Comparison of ENCODE assay signal across 18 cellular contexts in genomic region chr6:52231411-52232127, GRCh38. TPM values are rescaled to one million over a fixed set of nuclear protein-coding genes. Genes with fewer than 3 reads are reported as not detected.
DNase-seq lines count a peak whose midpoint lies in the region; ATAC-seq, FAIRE-seq and TF ChIP-seq lines count a peak whose summit lies in the region.
"Had no signal": no experiment of that assay in that cellular context is flagged by ENCODE, and none has a peak within 500 bp of the region (broad histone marks: within the 10 kb centered on the region; RNA-seq: fewer than 3 reads in every experiment).

No MANE protein-coding gene starts in this region.

- H3K27me3 ChIP-seq in GM12878 (replicated peaks in 1 of 2; ENCODE audit: control insufficient read depth in 2 of 2, insufficient read depth in 2 of 2, low read length in 1 of 2), result no peaks in the 10 kb centered on the region; a peak in 1 of 4 replicates
- H3K27me3 ChIP-seq: upper lobe of right lung had no signal

- FAIRE-seq in GM12878 (lab: Jason Lieb, UNC) (no peak), GM12892 (lab: Jason Lieb, UNC) (no peak)
- FAIRE-seq: endothelial cell of umbilical vein had no signal

- H4K20me1 ChIP-seq in GM12878 (ENCODE audit: control insufficient read depth, insufficient read depth), result no peaks in the 10 kb centered on the region

- no peak overlapping the region; the same call in 1 of the 2 replicates for H2AFZ ChIP-seq in GM12878 (ENCODE audit: control insufficient read depth, low read depth, low read length)
- H2AFZ ChIP-seq: parathyroid adenoma had no signal

- no TSS peak for BruUV-seq in GM12878 (replicated peaks; lab: Mats Ljungman, UMichigan)

- 78% methylated on average over 8 of the region's 8 CpGs for WGBS in GM12878 (ENCODE audit: insufficient coverage, insufficient replicate concordance, low lambda C conversion rate, missing lambda C conversion rate)

- H3K4me2 ChIP-seq in GM12878 (ENCODE audit: control insufficient read depth, insufficient read depth), result no peak overlapping the region

- H3K4me1 ChIP-seq in GM12878 (ENCODE audit: control insufficient read depth, insufficient read depth, low read length), result peaks cover 32% of the 10 kb centered on the region
- H3K4me1 ChIP-seq: parathyroid adenoma, spleen, upper lobe of right lung had no signal

- ATAC-seq in GM12878, result peak; percentile 51
- ATAC-seq: upper lobe of right lung had no signal

- no peak overlapping the region for H3K4me3 ChIP-seq in SK-N-MC
- H3K4me3 ChIP-seq in GM12878, result no peak overlapping the region
- H3K4me3 ChIP-seq: spleen, upper lobe of right lung had no signal

- H3K9me3 ChIP-seq in SK-N-MC (ENCODE audit: low read depth, low read length) (no peaks in the 10 kb centered on the region), GM12878 (replicated peaks; ENCODE audit: control insufficient read depth, insufficient read depth, low read length) (no peaks in the 10 kb centered on the region; the same call in 2 of the 3 replicates)
- H3K9me3 ChIP-seq: spleen, upper lobe of right lung had no signal

- H3K79me2 ChIP-seq in GM12878 (ENCODE audit: control insufficient read depth, insufficient read depth, low read length), result no peaks in the 10 kb centered on the region
- H3K79me2 ChIP-seq: parathyroid adenoma had no signal

- POLR2A ChIA-PET in GM12878 (lab: Charles Lee), result no interaction called here

- CTCF ChIA-PET in GM12878 (lab: Yijun Ruan, JAX), result interaction anchor here (1.1 to 5.9 kb wide), 8 partner anchors 10 to 273 kb away, joined by 3 to 91 read pairs (median 6); no protein-coding TSS in a partner anchor

- in situ Hi-C loops in GM12878 (cut with MboI), result loop anchor here (5.0 to 10.0 kb wide), 2 partner anchors 69 to 377 kb away; no protein-coding TSS in a partner anchor

- H3K9ac ChIP-seq in SK-N-MC (ENCODE audit: insufficient read length), result no peak overlapping the region
- no peak overlapping the region for H3K9ac ChIP-seq in GM12878 (ENCODE audit: control insufficient read depth, insufficient read depth, low read length)
- H3K9ac ChIP-seq: parathyroid adenoma had no signal

- H3K27ac ChIP-seq in SK-N-MC (0 out of 2 replicates have a peak overlapping the region, but pooled peaks have one; percentile 16), GM12878 (ENCODE audit: control insufficient read depth, insufficient read depth) (no peak overlapping the region)
- H3K27ac ChIP-seq: parathyroid adenoma, spleen, upper lobe of right lung, WERI-Rb-1 had no signal

- H3K36me3 ChIP-seq in SK-N-MC (ENCODE audit: insufficient read depth, low read length) (no peaks in the 10 kb centered on the region), GM12878 (ENCODE audit: control insufficient read depth in 2 of 2, insufficient read depth in 2 of 2, low read length in 1 of 2) (no peaks in the 10 kb centered on the region)
- H3K36me3 ChIP-seq: spleen, upper lobe of right lung, WERI-Rb-1 had no signal

- RAD21 ChIA-PET in GM12878 (lab: Charles Lee; ENCODE audit: unreplicated experiment), result interaction anchor here (0.9 to 5.0 kb wide), 3 partner anchors 10 to 76 kb away, joined by 3 to 28 read pairs (median 3); no protein-coding TSS in a partner anchor

- TF ChIP-seq EP300 in GM12878 (IDR thresholded peaks at IDR 0.05; ENCODE audit: borderline replicate concordance in 1 of 2, control insufficient read depth in 1 of 2, low read depth in 2 of 2, low read length in 2 of 2), result peak in 1 of 2 experiments; percentile 34; a peak in 1 of 4 replicates

- TF ChIP-seq POLR2A in GM12878 (IDR thresholded peaks at IDR 0.05; ENCODE audit: low read depth, low read length) (no peak), GM12892 (IDR thresholded peaks at IDR 0.05; ENCODE audit: low read depth, low read length) (no peak)

- DNase-seq in stimulated activated naive CD4-positive, alpha-beta T cell treated with Interleukin-2 at 50 U/mL for 16 hours (lab: John Stamatoyannopoulos, UW), result peak; percentile 10
- no peak for DNase-seq in stimulated activated naive CD4-positive, alpha-beta T cell (lab: John Stamatoyannopoulos, UW)
- DNase-seq in SK-N-MC (ENCODE audit: low read depth, low spot score) (no peak), GM12878 (ENCODE audit: low read depth, low spot score) (peak; percentile 55), nucleus accumbens (lab: John Stamatoyannopoulos, UW) (no peak), GM12892 (ENCODE audit: insufficient read length) (no peak), midbrain (lab: John Stamatoyannopoulos, UW) (no peak)
- DNase-seq in activated effector memory CD4-positive, alpha-beta T cell treated with Interleukin-2 at 50 U/mL for 16 hours, result no peak
- DNase-seq: cerebellar nuclear complex, DND-41, NCI-H2227 treated with DMSO at 0.1 percent for 48 hours, spleen, upper lobe of right lung, WERI-Rb-1 had no signal

- TF ChIP-seq CTCF in GM12878 (IDR thresholded peaks at IDR 0.05 in 2 of 3, conservative IDR thresholded peaks at IDR 0.05 in 1 of 3; ENCODE audit: control insufficient read depth in 2 of 3, extremely low read depth in 1 of 3, insufficient read depth in 1 of 3, low read depth in 3 of 3, low read length in 3 of 3), result no peak

- SMC1A ChIA-PET in GM12878 (lab: Charles Lee; ENCODE audit: uncharacterized antibody, unreplicated experiment), result interaction anchor here (0.8 to 5.6 kb wide), 8 partner anchors 11 to 381 kb away, joined by 3 to 45 read pairs (median 4); partner anchors contain the start of gene IL17F

- intact Hi-C loops in GM12878 (cut with micrococcal nuclease; ENCODE audit: unreplicated experiment), result loop anchor here (5.0 kb wide), 1 partner anchor 144 kb away; the partner anchor contains the start of gene PKHD1

- no peak for TF ChIP-seq RAD21 in GM12878 (IDR thresholded peaks at IDR 0.05; ENCODE audit: insufficient read depth, low read depth, low read length)

TF ChIP-seq in GM12878, 131 proteins besides CTCF, POLR2A, EP300 and RAD21 (continues in another document):
- no peak for TF ChIP-seq NFYA (IDR thresholded peaks at IDR 0.05; ENCODE audit: borderline replicate concordance, low read depth, low read length)
- TF ChIP-seq TARDBP (IDR thresholded peaks at IDR 0.05; ENCODE audit: borderline replicate concordance), result no peak
- peak; percentile 45; the same call in 1 of the 3 replicates for TF ChIP-seq POU2F2 (IDR thresholded peaks at IDR 0.05; ENCODE audit: borderline replicate concordance, low read depth, low read length)
- TF ChIP-seq ETV6 (conservative IDR thresholded peaks at IDR 0.05 in 1 of 2, IDR thresholded peaks at IDR 0.05 in 1 of 2; ENCODE audit: borderline replicate concordance in 1 of 2, low read depth in 1 of 2), result no peak

RNA-seq across cellular contexts. Expression of gene IL17F, which starts 12.7 kb away (rescaled TPM):
- total RNA-seq in GM12878 (2013; cell fraction: nucleolus; rRNA removed), result not detected in 2 replicates
- total RNA-seq in GM12878 (2014; rRNA removed) (not detected in 2 replicates), GM12878 (2014; rRNA removed; fragmentation: Illumina TruSeq; extraction: Trizol) (not detected in 2 replicates), GM12878 (2021) (not detected in 2 replicates)
- not detected for polyA plus RNA-seq in GM12878 (2011; ENCODE audit: low read depth)
- polyA plus RNA-seq in GM12878 (2011; rRNA removed) (not detected in 2 replicates), GM12878 (2014; fragmentation: Illumina TruSeq; extraction: Trizol) (not detected in 2 replicates), GM12878 (2014; fragmentation: Nextera tagmentation; extraction: Ambion mirVana) (not detected), GM12878 (2014; rRNA removed) (not detected in 2 replicates), GM12878 (2016; fragmentation: Nextera tagmentation; extraction: Ambion mirVana) (under 1 TPM in 1 of 2 experiments, not detected in 1; 0.20 TPM)
- polyA plus RNA-seq in GM12878 (2011; cell fraction: cytosol; rRNA removed), result not detected in 2 replicates
- polyA plus RNA-seq in GM12878 (2011; cell fraction: nucleus; rRNA removed), result not detected in 2 replicates
- polyA plus RNA-seq in GM12878 (2012), result not detected in 2 replicates
- polyA minus RNA-seq in GM12878 (2011; rRNA and poly(A)+ RNA removed), result not detected in 2 replicates
- polyA minus RNA-seq in GM12878 (2011; cell fraction: cytosol; rRNA and poly(A)+ RNA removed), result not detected in 2 replicates
- polyA minus RNA-seq in GM12878 (2011; cell fraction: nucleus; rRNA and poly(A)+ RNA removed), result not detected in 2 replicates
- polyA plus RNA-seq in GM12892 (2012; ENCODE audit: missing spikeins), result not detected
- total RNA-seq: endothelial cell of umbilical vein, mesothelial cell of epicardium, OCI-LY7, spleen, upper lobe of right lung had no signal
- polyA plus RNA-seq: endothelial cell of umbilical vein, spleen had no signal

RNA-seq across cellular contexts. Expression of gene IL17A, which starts 45.4 kb away (rescaled TPM):
- total RNA-seq in GM12878 (2013; cell fraction: nucleolus; rRNA removed), result not detected in 2 replicates
- total RNA-seq in GM12878 (2014; rRNA removed), result not detected in 2 replicates
- total RNA-seq in GM12878 (2014; rRNA removed; fragmentation: Illumina TruSeq; extraction: Trizol), result not detected in 2 replicates
- not detected in 2 replicates for total RNA-seq in GM12878 (2021)
- polyA plus RNA-seq in GM12878 (2011; ENCODE audit: low read depth), result not detected
- not detected in 2 replicates for polyA plus RNA-seq in GM12878 (2011; rRNA removed)
- polyA plus RNA-seq in GM12878 (2011; cell fraction: cytosol; rRNA removed), result not detected in 2 replicates
- not detected in 2 replicates for polyA plus RNA-seq in GM12878 (2011; cell fraction: nucleus; rRNA removed)
- not detected in 2 replicates for polyA plus RNA-seq in GM12878 (2012)
- not detected in 2 replicates for polyA plus RNA-seq in GM12878 (2014; fragmentation: Illumina TruSeq; extraction: Trizol)
- not detected for polyA plus RNA-seq in GM12878 (2014; fragmentation: Nextera tagmentation; extraction: Ambion mirVana)
- polyA plus RNA-seq in GM12878 (2014; rRNA removed), result not detected in 2 replicates
- polyA plus RNA-seq in GM12878 (2016; fragmentation: Nextera tagmentation; extraction: Ambion mirVana), result not detected
- not detected in 2 replicates for polyA minus RNA-seq in GM12878 (2011; rRNA and poly(A)+ RNA removed)
- polyA minus RNA-seq in GM12878 (2011; cell fraction: cytosol; rRNA and poly(A)+ RNA removed), result not detected in 2 replicates
- polyA minus RNA-seq in GM12878 (2011; cell fraction: nucleus; rRNA and poly(A)+ RNA removed), result not detected in 2 replicates
- not detected for polyA plus RNA-seq in GM12892 (2012; ENCODE audit: missing spikeins)
- total RNA-seq: endothelial cell of umbilical vein, mesothelial cell of epicardium, OCI-LY7, spleen, upper lobe of right lung had no signal
- polyA plus RNA-seq: endothelial cell of umbilical vein, spleen had no signal

RNA-seq across cellular contexts. Expression of gene MCM3, which starts 53.0 kb away (rescaled TPM):
- total RNA-seq in GM12878 (2013; cell fraction: nucleolus; rRNA removed), result 215 and 230 TPM in 2 replicates
- total RNA-seq in GM12878 (2014; rRNA removed), result 209 and 224 TPM in 2 replicates
- total RNA-seq in GM12878 (2014; rRNA removed; fragmentation: Illumina TruSeq; extraction: Trizol), result 214 and 231 TPM in 2 replicates
- 185 and 191 TPM in 2 replicates for total RNA-seq in GM12878 (2021)
- polyA plus RNA-seq in GM12878 (2011; ENCODE audit: low read depth), result 72.1 TPM
- 208 and 265 TPM in 2 replicates for polyA plus RNA-seq in GM12878 (2011; rRNA removed)
- 235 and 264 TPM in 2 replicates for polyA plus RNA-seq in GM12878 (2011; cell fraction: cytosol; rRNA removed)
- 373 and 400 TPM in 2 replicates for polyA plus RNA-seq in GM12878 (2011; cell fraction: nucleus; rRNA removed)
- 83.8 and 87.9 TPM in 2 replicates for polyA plus RNA-seq in GM12878 (2012)
- polyA plus RNA-seq in GM12878 (2014; fragmentation: Illumina TruSeq; extraction: Trizol), result 232 TPM in 2 replicates
- polyA plus RNA-seq in GM12878 (2014; fragmentation: Nextera tagmentation; extraction: Ambion mirVana), result 10 to 100 TPM; 74.1 to 96.3 TPM
- 195 and 202 TPM in 2 replicates for polyA plus RNA-seq in GM12878 (2014; rRNA removed)
- 100 to 1,000 TPM; 220 to 227 TPM for polyA plus RNA-seq in GM12878 (2016; fragmentation: Nextera tagmentation; extraction: Ambion mirVana)
- polyA minus RNA-seq in GM12878 (2011; rRNA and poly(A)+ RNA removed), result 363 and 370 TPM in 2 replicates
- polyA minus RNA-seq in GM12878 (2011; cell fraction: cytosol; rRNA and poly(A)+ RNA removed), result 110 and 126 TPM in 2 replicates
- 182 and 265 TPM in 2 replicates for polyA minus RNA-seq in GM12878 (2011; cell fraction: nucleus; rRNA and poly(A)+ RNA removed)
- polyA plus RNA-seq in GM12892 (2012; ENCODE audit: missing spikeins), result 119 TPM

Comparison
In these comparisons a context has a peak if more than half of its experiments do, and no peak if none do; other contexts are left out.
1. DNase-seq: peak in stimulated activated naive CD4-positive, alpha-beta T cell treated with Interleukin-2 at 50 U/mL for 16 hours (single experiment) and GM12878 (single experiment); none in stimulated activated naive CD4-positive, alpha-beta T cell (0 of 6), SK-N-MC (single experiment), nucleus accumbens (0 of 56), activated effector memory CD4-positive, alpha-beta T cell treated with Interleukin-2 at 50 U/mL for 16 hours (single experiment), GM12892 (single experiment) and midbrain (single experiment).